ENCODE assay signal across 23 cellular contexts in the genomic region with DNA sequence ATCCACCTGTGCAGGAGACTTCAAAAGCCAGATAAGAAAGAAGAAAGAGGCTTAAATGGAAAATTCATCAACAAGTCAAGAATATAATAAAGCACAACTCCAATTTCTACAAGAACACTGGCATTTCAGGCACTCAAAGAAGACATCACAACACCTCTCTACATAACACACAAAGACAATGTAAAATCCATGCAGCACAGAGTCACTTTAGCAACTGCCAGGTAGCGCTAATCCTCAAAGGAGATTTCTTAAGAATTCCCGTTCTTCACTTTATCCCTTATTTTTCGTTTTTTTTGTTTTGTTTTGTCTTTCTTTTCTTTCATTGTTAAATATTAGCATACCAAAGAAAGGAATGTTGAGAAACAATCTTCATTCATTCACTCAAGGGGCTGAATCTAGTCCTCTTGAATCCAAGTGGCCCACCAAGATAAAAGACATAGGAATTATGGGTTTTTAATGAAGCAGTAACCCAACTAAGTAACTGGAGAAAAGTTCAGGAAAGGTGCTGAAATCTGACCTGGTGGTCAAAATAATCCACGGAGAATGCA.
A peak's percentile ranks its signal among the peaks of the same experiment; 100 is the strongest.
DNase-seq lines count a peak whose midpoint lies in the region; ATAC-seq and TF ChIP-seq lines count a peak whose summit lies in the region.
"Had no signal": no experiment of that assay in that cellular context is flagged by ENCODE, and none has a peak within 500 bp of the region (broad histone marks: within the 10 kb centered on the region; RNA-seq: fewer than 3 reads in every experiment).

No MANE protein-coding gene starts in this region.

- H3K9me3 Mint-ChIP-seq in WTC11, result no peaks in the 10 kb centered on the region
- no peaks in the 10 kb centered on the region for H3K9me3 Mint-ChIP-seq in activated CD4-positive, alpha-beta memory T cell treated with anti-CD3 and anti-CD28 coated beads for 36 hours
- H3K9me3 Mint-ChIP-seq: activated naive CD4-positive, alpha-beta T cell treated with anti-CD3 and anti-CD28 coated beads, Interleukin-2, amount 50 U/mL, for 24 hours; activated T-helper 2 cell treated with anti-CD3 and anti-CD28 coated beads, Interferon-gamma antibody, Interleukin-2, Interleukin-4, amounts not matched to agents 10 μg/mL and 5 μg/mL and 100 μg/mL, durations not matched to agents 14 hours and 24 hours and 36 hours; stimulated activated naive B cell treated with anti-CD40 and anti-IgM and Interleukin-4, amounts not matched to agents 10 μg/mL and 1 μg/mL and 100 μg/mL, for 72 hours had no signal

- TF ChIP-seq CTCF in WTC11 (IDR thresholded peaks at IDR 0.05) (no peak), thyroid gland (IDR thresholded peaks at IDR 0.05) (no peak), foreskin fibroblast (IDR thresholded peaks at IDR 0.05; ENCODE audit: low read depth, low read length) (no peak)

- intact Hi-C loops in thyroid gland (cut with DNase I), result no loop called here
- intact Hi-C loops in activated CD4-positive, alpha-beta memory T cell treated with anti-CD3 and anti-CD28 coated beads for 36 hours (cut with micrococcal nuclease), result no loop called here

- no peak overlapping the region for H3K9ac ChIP-seq in HUES64 (ENCODE audit: low read depth, low read length)
- no peak overlapping the region for H3K9ac ChIP-seq in iPS-18a (ENCODE audit: low read length)
- H3K9ac ChIP-seq: BLaER1 treated with 17β-estradiol and CSF1 and Interleukin-3, amounts not matched to agents 10 nM and 100 nM had no signal

- peak; percentile 77 for ATAC-seq in WTC11
- ATAC-seq: activated CD8-positive, alpha-beta T cell treated with anti-CD3 and anti-CD28 coated beads, Interleukin-2, amount 10 ng/mL, durations not matched to agents 7 days and 5 days; naive thymus-derived CD8-positive, alpha-beta T cell; Panc1; stimulated activated naive B cell treated with anti-CD40 and anti-IgM and Interleukin-4, amounts not matched to agents 10 μg/mL and 1 μg/mL and 100 μg/mL, for 72 hours had no signal

- peak overlapping the region; percentile 44; the same call in 1 of the 2 replicates for H3K27ac Mint-ChIP-seq in WTC11
- H3K27ac Mint-ChIP-seq in activated CD4-positive, alpha-beta memory T cell treated with anti-CD3 and anti-CD28 coated beads for 36 hours, result no peak overlapping the region
- H3K27ac Mint-ChIP-seq: activated CD8-positive, alpha-beta T cell treated with anti-CD3 and anti-CD28 coated beads, Interleukin-2, amount 10 ng/mL, durations not matched to agents 7 days and 5 days; activated naive CD4-positive, alpha-beta T cell treated with anti-CD3 and anti-CD28 coated beads, Interleukin-2, amount 50 U/mL, for 24 hours; activated T-helper 2 cell treated with anti-CD3 and anti-CD28 coated beads, Interferon-gamma antibody, Interleukin-2, Interleukin-4, amounts not matched to agents 10 μg/mL and 5 μg/mL and 100 μg/mL, durations not matched to agents 14 hours and 24 hours and 36 hours; HFFc6; naive thymus-derived CD8-positive, alpha-beta T cell; stimulated activated naive B cell treated with anti-CD40 and anti-IgM and Interleukin-4, amounts not matched to agents 10 μg/mL and 1 μg/mL and 100 μg/mL, for 72 hours had no signal

- H3K9me3 ChIP-seq in HUES64 (ENCODE audit: insufficient read depth, low read depth, low read length) (no peaks in the 10 kb centered on the region), iPS-18a (ENCODE audit: control insufficient read depth, low read depth, low read length) (no peaks in the 10 kb centered on the region), thyroid gland (no peaks in the 10 kb centered on the region)
- H3K9me3 ChIP-seq: BLaER1 treated with 17β-estradiol and CSF1 and Interleukin-3, amounts not matched to agents 10 nM and 100 nM; lower lobe of right lung; MG63; upper lobe of right lung had no signal

- H3K27me3 ChIP-seq in HUES64 (ENCODE audit: insufficient read depth, low read length), result no peaks in the 10 kb centered on the region
- H3K27me3 ChIP-seq in iPS-18a (ENCODE audit: control insufficient read depth, insufficient read depth, low read length), result peaks cover 15% of the 10 kb centered on the region
- H3K27me3 ChIP-seq in thyroid gland, result no peaks in the 10 kb centered on the region
- H3K27me3 ChIP-seq: BLaER1 treated with 17β-estradiol and CSF1 and Interleukin-3, amounts not matched to agents 10 nM and 100 nM; MG63; upper lobe of right lung had no signal

- H3K27ac ChIP-seq in HUES64 (ENCODE audit: low read depth, low read length), result peak overlapping the region; percentile 73; the same call in 1 of the 2 replicates
- H3K27ac ChIP-seq in iPS-18a (ENCODE audit: low read length), result no peak overlapping the region
- H3K27ac ChIP-seq in thyroid gland, result peak overlapping the region; percentile 18 to 69 (median 66)
- H3K27ac ChIP-seq: BLaER1 treated with 17β-estradiol and CSF1 and Interleukin-3, amounts not matched to agents 10 nM and 100 nM; lower lobe of right lung; upper lobe of right lung had no signal

- TF ChIP-seq POLR2A in thyroid gland (IDR thresholded peaks at IDR 0.05), result no peak

- no peak for DNase-seq in WTC11 (ENCODE audit: low spot score)
- DNase-seq in thyroid gland, result no peak
- DNase-seq in activated CD4-positive, alpha-beta memory T cell treated with anti-CD3 and anti-CD28 coated beads for 36 hours, result no peak
- DNase-seq in foreskin fibroblast, result no peak
- DNase-seq in HUDEP-2 (lab: John Stamatoyannopoulos, UW; ENCODE audit: unreplicated experiment in 76 of 76), result no peak
- DNase-seq: activated CD8-positive, alpha-beta T cell treated with anti-CD3 and anti-CD28 coated beads, Interleukin-2, amount 10 ng/mL, durations not matched to agents 7 days and 5 days; amniotic stem cell; effector CD8-positive, alpha-beta T cell; GF-D8; HFFc6; KG1; lower lobe of right lung; naive thymus-derived CD8-positive, alpha-beta T cell; stimulated activated naive B cell treated with anti-CD40 and anti-IgM and Interleukin-4, amounts not matched to agents 10 μg/mL and 1 μg/mL and 100 μg/mL, for 72 hours; T-helper 2 cell; upper lobe of right lung had no signal

- 0 out of 2 replicates have a peak overlapping the region, but pooled peaks have one; percentile 8 for H3K4me3 ChIP-seq in HUES64 (ENCODE audit: low read length)
- H3K4me3 ChIP-seq in iPS-18a (ENCODE audit: low read length), result peak overlapping the region; percentile 11
- no peak overlapping the region for H3K4me3 ChIP-seq in thyroid gland (replicated peaks in 1 of 3)
- no peak overlapping the region for H3K4me3 ChIP-seq in foreskin fibroblast (ENCODE audit: low read depth in 1 of 2, low read length in 2 of 2)
- H3K4me3 ChIP-seq: BLaER1 treated with 17β-estradiol and CSF1 and Interleukin-3, amounts not matched to agents 10 nM and 100 nM; lower lobe of right lung; MG63; upper lobe of right lung had no signal

- CTCF ChIA-PET in WTC11 (lab: Charles Lee), result no interaction called here
- CTCF ChIA-PET in activated CD4-positive, alpha-beta memory T cell treated with anti-CD3 and anti-CD28 coated beads for 36 hours (lab: Charles Lee), result no interaction called here

- peaks cover 10% of the 10 kb centered on the region for H3K27me3 Mint-ChIP-seq in WTC11 (ENCODE audit: low read depth)
- H3K27me3 Mint-ChIP-seq in activated CD4-positive, alpha-beta memory T cell treated with anti-CD3 and anti-CD28 coated beads for 36 hours, result no peaks in the 10 kb centered on the region
- H3K27me3 Mint-ChIP-seq: stimulated activated naive B cell treated with anti-CD40 and anti-IgM and Interleukin-4, amounts not matched to agents 10 μg/mL and 1 μg/mL and 100 μg/mL, for 72 hours had no signal

- no peaks in the 10 kb centered on the region for H3K36me3 Mint-ChIP-seq in WTC11
- no peaks in the 10 kb centered on the region for H3K36me3 Mint-ChIP-seq in activated CD4-positive, alpha-beta memory T cell treated with anti-CD3 and anti-CD28 coated beads for 36 hours
- H3K36me3 Mint-ChIP-seq: activated naive CD4-positive, alpha-beta T cell treated with anti-CD3 and anti-CD28 coated beads, Interleukin-2, amount 50 U/mL, for 24 hours; stimulated activated naive B cell treated with anti-CD40 and anti-IgM and Interleukin-4, amounts not matched to agents 10 μg/mL and 1 μg/mL and 100 μg/mL, for 72 hours had no signal

- peaks cover 31% of the 10 kb centered on the region for H3K4me1 Mint-ChIP-seq in WTC11
- no peaks in the 10 kb centered on the region for H3K4me1 Mint-ChIP-seq in activated CD4-positive, alpha-beta memory T cell treated with anti-CD3 and anti-CD28 coated beads for 36 hours (ENCODE audit: low read depth)
- H3K4me1 Mint-ChIP-seq: activated naive CD4-positive, alpha-beta T cell treated with anti-CD3 and anti-CD28 coated beads, Interleukin-2, amount 50 U/mL, for 24 hours; naive thymus-derived CD8-positive, alpha-beta T cell; stimulated activated naive B cell treated with anti-CD40 and anti-IgM and Interleukin-4, amounts not matched to agents 10 μg/mL and 1 μg/mL and 100 μg/mL, for 72 hours had no signal

- H3K36me3 ChIP-seq in HUES64 (ENCODE audit: insufficient read depth, low read length) (no peaks in the 10 kb centered on the region), iPS-18a (ENCODE audit: control insufficient read depth, low read depth, low read length) (no peaks in the 10 kb centered on the region), thyroid gland (no peaks in the 10 kb centered on the region)
- H3K36me3 ChIP-seq: BLaER1 treated with 17β-estradiol and CSF1 and Interleukin-3, amounts not matched to agents 10 nM and 100 nM; lower lobe of right lung; MG63; upper lobe of right lung had no signal

- POLR2A ChIA-PET in WTC11 (lab: Charles Lee), result interaction anchor here (0.7 kb wide), 1 partner anchor 15 kb away, joined by 4 read pairs; no protein-coding TSS in a partner anchor
- POLR2A ChIA-PET in activated CD4-positive, alpha-beta memory T cell treated with anti-CD3 and anti-CD28 coated beads for 36 hours (lab: Charles Lee), result no interaction called here

- WGBS in HUES64, result 20% methylated on average over 3 of the region's 4 CpGs
- 55 to 61% methylated on average over 4 of the region's 4 CpGs for WGBS in thyroid gland, 2 donors

- H3K4me3 Mint-ChIP-seq in WTC11, result peak overlapping the region; percentile 34
- H3K4me3 Mint-ChIP-seq in activated CD4-positive, alpha-beta memory T cell treated with anti-CD3 and anti-CD28 coated beads for 36 hours, result no peak overlapping the region
- H3K4me3 Mint-ChIP-seq: activated CD8-positive, alpha-beta T cell treated with anti-CD3 and anti-CD28 coated beads, Interleukin-2, amount 10 ng/mL, durations not matched to agents 7 days and 5 days; activated naive CD4-positive, alpha-beta T cell treated with anti-CD3 and anti-CD28 coated beads, Interleukin-2, amount 50 U/mL, for 24 hours; HFFc6; naive thymus-derived CD8-positive, alpha-beta T cell; stimulated activated naive B cell treated with anti-CD40 and anti-IgM and Interleukin-4, amounts not matched to agents 10 μg/mL and 1 μg/mL and 100 μg/mL, for 72 hours had no signal

- H3K4me1 ChIP-seq in HUES64 (ENCODE audit: insufficient read depth, low read length) (peaks cover 33% of the 10 kb centered on the region), iPS-18a (ENCODE audit: control insufficient read depth, low read depth, low read length) (peaks cover 28% of the 10 kb centered on the region), thyroid gland (peaks cover 36 to 44% of the 10 kb centered on the region in 2 donors)
- H3K4me1 ChIP-seq: BLaER1 treated with 17β-estradiol and CSF1 and Interleukin-3, amounts not matched to agents 10 nM and 100 nM had no signal

Comparison
In these comparisons a context has a peak if more than half of its experiments do, and no peak if none do; other contexts are left out.
1. H3K4me3 ChIP-seq: peak in HUES64 (single experiment) and iPS-18a (single experiment); none in thyroid gland (0 of 3) and foreskin fibroblast (0 of 2).